ENCODE assay signal across 8 cellular contexts in the genomic region with DNA sequence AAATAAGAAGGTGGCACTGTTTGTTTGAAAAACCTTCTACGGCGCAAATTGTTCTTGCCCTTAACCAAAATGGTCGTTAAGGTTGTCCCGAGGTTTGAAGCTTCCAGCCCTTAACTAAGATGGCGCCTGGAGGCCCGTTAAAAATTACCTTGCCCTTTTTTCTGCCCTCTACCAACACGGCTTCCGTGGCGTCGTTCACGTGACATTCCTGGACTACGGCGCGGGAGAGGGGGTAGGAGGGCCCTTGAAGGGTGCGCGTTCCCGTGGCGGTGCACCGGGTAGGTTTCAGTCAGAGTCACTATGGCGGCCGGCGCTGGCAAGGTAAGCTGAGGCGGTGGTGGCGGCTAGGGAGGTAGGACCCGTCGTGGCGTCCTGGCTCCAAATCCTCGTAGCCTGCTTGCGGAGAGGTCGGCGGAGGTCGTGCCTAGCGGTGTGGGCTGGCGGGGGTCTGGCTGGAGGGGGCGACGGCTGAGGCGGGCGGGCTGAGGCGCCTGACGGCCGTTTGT. TPM values are rescaled to one million over a fixed set of nuclear protein-coding genes. Genes with fewer than 3 reads are reported as not detected.
DNase-seq lines count a peak whose midpoint lies in the region; ATAC-seq lines count a peak whose summit lies in the region.

A gene with protein sequence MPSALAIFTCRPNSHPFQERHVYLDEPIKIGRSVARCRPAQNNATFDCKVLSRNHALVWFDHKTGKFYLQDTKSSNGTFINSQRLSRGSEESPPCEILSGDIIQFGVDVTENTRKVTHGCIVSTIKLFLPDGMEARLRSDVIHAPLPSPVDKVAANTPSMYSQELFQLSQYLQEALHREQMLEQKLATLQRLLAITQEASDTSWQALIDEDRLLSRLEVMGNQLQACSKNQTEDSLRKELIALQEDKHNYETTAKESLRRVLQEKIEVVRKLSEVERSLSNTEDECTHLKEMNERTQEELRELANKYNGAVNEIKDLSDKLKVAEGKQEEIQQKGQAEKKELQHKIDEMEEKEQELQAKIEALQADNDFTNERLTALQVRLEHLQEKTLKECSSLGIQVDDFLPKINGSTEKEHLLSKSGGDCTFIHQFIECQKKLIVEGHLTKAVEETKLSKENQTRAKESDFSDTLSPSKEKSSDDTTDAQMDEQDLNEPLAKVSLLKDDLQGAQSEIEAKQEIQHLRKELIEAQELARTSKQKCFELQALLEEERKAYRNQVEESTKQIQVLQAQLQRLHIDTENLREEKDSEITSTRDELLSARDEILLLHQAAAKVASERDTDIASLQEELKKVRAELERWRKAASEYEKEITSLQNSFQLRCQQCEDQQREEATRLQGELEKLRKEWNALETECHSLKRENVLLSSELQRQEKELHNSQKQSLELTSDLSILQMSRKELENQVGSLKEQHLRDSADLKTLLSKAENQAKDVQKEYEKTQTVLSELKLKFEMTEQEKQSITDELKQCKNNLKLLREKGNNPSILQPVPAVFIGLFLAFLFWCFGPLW (plus strand): TSS at position 288 of the 506 bp plus-strand sequence. CDS start 1,343 bp downstream, outside the sequence.

- DNase-seq in COR-L47 (lab: John Stamatoyannopoulos, UW) = peak; percentile 80
- peak; percentile 26 to 96 (median 90) for DNase-seq in HUDEP-2 (lab: John Stamatoyannopoulos, UW; ENCODE audit: unreplicated experiment in 76 of 76)
- peak; percentile 97 for DNase-seq in NT2/D1 (ENCODE audit: low read depth, low spot score)
- peak; percentile 98 for DNase-seq in activated CD8-positive, alpha-beta memory T cell treated with anti-CD3 and anti-CD28 coated beads, Interleukin-2, amount 10 ng/mL, durations not matched to agents 7 days and 5 days
- DNase-seq in mesenchymal stem cell = peak; percentile 97
- DNase-seq in stimulated activated CD8-positive, alpha-beta memory T cell treated with anti-CD3 and anti-CD28 coated beads, Interleukin-12 subunit alpha, Interleukin-12 subunit beta, amount 100 ng/mL, for 4 hours (ENCODE audit: low read depth) = peak; percentile 87

- H2BK15ac ChIP-seq in mesenchymal stem cell (ENCODE audit: low read depth, poor library complexity, severe bottlenecking) = peak within 1 kb of the TSS; percentile 89

- peak within 1 kb of the TSS; percentile 78 for H2AFZ ChIP-seq in mesenchymal stem cell (ENCODE audit: low read depth, low read length)

- peaks cover 27% of the 10 kb centered on the region for H3K36me3 Mint-ChIP-seq in activated CD8-positive, alpha-beta memory T cell treated with anti-CD3 and anti-CD28 coated beads, Interleukin-2, amount 10 ng/mL, durations not matched to agents 7 days and 5 days

- CTCF ChIA-PET in activated CD8-positive, alpha-beta memory T cell treated with anti-CD3 and anti-CD28 coated beads, Interleukin-2, amount 10 ng/mL, durations not matched to agents 7 days and 5 days (lab: Charles Lee) = interaction anchor here (0.7 to 1.4 kb wide), 5 partner anchors 14 to 712 kb away, joined by 3 to 8 read pairs (median 5); a partner anchor contains a TSS

- H2BK120ac ChIP-seq in mesenchymal stem cell (ENCODE audit: low read depth, low read length) = peak within 1 kb of the TSS; percentile 93

- H2BK12ac ChIP-seq in mesenchymal stem cell (ENCODE audit: low read length in 2 of 2) = peak within 1 kb of the TSS in 1 of 2 experiments; percentile 69

- no peak within 1 kb of the TSS for H2AK5ac ChIP-seq in mesenchymal stem cell (ENCODE audit: low read length, severe bottlenecking)

- peak within 1 kb of the TSS; percentile 56 to 86 for H3K4ac ChIP-seq in mesenchymal stem cell (ENCODE audit: low read depth in 1 of 2, low read length in 2 of 2)

- peak within 1 kb of the TSS; percentile 99 for H4K8ac ChIP-seq in mesenchymal stem cell (ENCODE audit: low read length)

- H3K27me3 ChIP-seq in NT2/D1 (ENCODE audit: insufficient read depth, insufficient read length) (no peaks in the 10 kb centered on the region), endocrine pancreas (ENCODE audit: control insufficient read depth, insufficient read depth, low read length) (no peaks in the 10 kb centered on the region), mesenchymal stem cell (ENCODE audit: control insufficient read depth in 1 of 2, insufficient read depth in 1 of 2, low read length in 2 of 2) (no peaks in the 10 kb centered on the region)

- H3K79me1 ChIP-seq in mesenchymal stem cell (replicated peaks; ENCODE audit: low read length, poor library complexity, severe bottlenecking) = peaks cover 2% of the 10 kb centered on the region

- peak within 1 kb of the TSS; percentile 92 for H3K4me2 ChIP-seq in mesenchymal stem cell (ENCODE audit: low read length, poor library complexity, severe bottlenecking)

- peaks cover 42% of the 10 kb centered on the region for H3K4me1 Mint-ChIP-seq in activated CD8-positive, alpha-beta memory T cell treated with anti-CD3 and anti-CD28 coated beads, Interleukin-2, amount 10 ng/mL, durations not matched to agents 7 days and 5 days

- H3K9me3 ChIP-seq in NT2/D1 (ENCODE audit: insufficient read depth, low read length) (no peaks in the 10 kb centered on the region), endocrine pancreas (ENCODE audit: control insufficient read depth, low read length) (no peaks in the 10 kb centered on the region), mesenchymal stem cell (ENCODE audit: control insufficient read depth, low read length) (no peaks in the 10 kb centered on the region)

- H4K91ac ChIP-seq in mesenchymal stem cell (ENCODE audit: low read length) = peak within 1 kb of the TSS; percentile 98

- H3K18ac ChIP-seq in mesenchymal stem cell (ENCODE audit: low read depth in 1 of 2, low read length in 2 of 2) = peak within 1 kb of the TSS; percentile 97 to 98

- ATAC-seq in GM21381 (IDR thresholded peaks at IDR 0.05; ENCODE audit: unreplicated experiment) = peak; percentile 88
- peak; percentile 94 for ATAC-seq in activated CD8-positive, alpha-beta memory T cell treated with anti-CD3 and anti-CD28 coated beads, Interleukin-2, amount 10 ng/mL, durations not matched to agents 7 days and 5 days

- H3K4me1 ChIP-seq in NT2/D1 (ENCODE audit: insufficient read depth, insufficient read length) = peaks cover 2% of the 10 kb centered on the region
- H3K4me1 ChIP-seq in endocrine pancreas (ENCODE audit: control insufficient read depth, insufficient read depth, low read length) = peaks cover 7% of the 10 kb centered on the region
- H3K4me1 ChIP-seq in mesenchymal stem cell (ENCODE audit: control insufficient read depth, insufficient read depth, low read depth, low read length) = peaks cover 7% of the 10 kb centered on the region

- H3K27ac Mint-ChIP-seq in activated CD8-positive, alpha-beta memory T cell treated with anti-CD3 and anti-CD28 coated beads, Interleukin-2, amount 10 ng/mL, durations not matched to agents 7 days and 5 days = peak within 1 kb of the TSS; percentile 95

- H3K36me3 ChIP-seq in NT2/D1 (ENCODE audit: insufficient read depth, insufficient read length, low read length) (peaks cover 33% of the 10 kb centered on the region), endocrine pancreas (ENCODE audit: control insufficient read depth, insufficient read depth, low read length) (no peaks in the 10 kb centered on the region), mesenchymal stem cell (ENCODE audit: control insufficient read depth in 1 of 2, insufficient read depth in 2 of 2, low read depth in 1 of 2, low read length in 2 of 2) (peaks cover 8 to 19% of the 10 kb centered on the region in 2 experiments)

- H3K9me3 Mint-ChIP-seq in activated CD8-positive, alpha-beta memory T cell treated with anti-CD3 and anti-CD28 coated beads, Interleukin-2, amount 10 ng/mL, durations not matched to agents 7 days and 5 days (ENCODE audit: low read depth) = no peaks in the 10 kb centered on the region

- H3K4me3 ChIP-seq in NT2/D1 (ENCODE audit: insufficient read length, low read depth) (peak within 1 kb of the TSS; percentile 89), endocrine pancreas (ENCODE audit: control insufficient read depth, insufficient read depth, low read length) (peak within 1 kb of the TSS; percentile 96), mesenchymal stem cell (ENCODE audit: insufficient read depth in 1 of 2, low read depth in 1 of 2, low read length in 2 of 2) (peak within 1 kb of the TSS; percentile 91 to 100)

- H3K9ac ChIP-seq in NT2/D1 (ENCODE audit: insufficient read length, low read depth) (peak within 1 kb of the TSS; percentile 94), endocrine pancreas (ENCODE audit: control insufficient read depth, insufficient read depth, low read length) (peak within 1 kb of the TSS; percentile 79), mesenchymal stem cell (ENCODE audit: low read length) (peak within 1 kb of the TSS; percentile 95)

- peak within 1 kb of the TSS; percentile 69 for H2BK5ac ChIP-seq in mesenchymal stem cell (ENCODE audit: low read depth, low read length, poor library complexity, severe bottlenecking)

- H3K23ac ChIP-seq in mesenchymal stem cell (ENCODE audit: low read length in 2 of 2) = peak within 1 kb of the TSS; percentile 48 to 87

- H3K27ac ChIP-seq in mesenchymal stem cell (ENCODE audit: low read length, poor library complexity, severe bottlenecking) = peak within 1 kb of the TSS; percentile 88

- H3K27me3 Mint-ChIP-seq in activated CD8-positive, alpha-beta memory T cell treated with anti-CD3 and anti-CD28 coated beads, Interleukin-2, amount 10 ng/mL, durations not matched to agents 7 days and 5 days = peaks cover 3% of the 10 kb centered on the region

- H3K14ac ChIP-seq in mesenchymal stem cell (ENCODE audit: low read length in 2 of 2) = peak within 1 kb of the TSS; percentile 90 to 99

- peak within 1 kb of the TSS; percentile 94 for H3K4me3 Mint-ChIP-seq in activated CD8-positive, alpha-beta memory T cell treated with anti-CD3 and anti-CD28 coated beads, Interleukin-2, amount 10 ng/mL, durations not matched to agents 7 days and 5 days

- WGBS in mesenchymal stem cell = 0% methylated on average over 29 of the region's 41 CpGs

RNA-seq across cellular contexts. Expression of the gene that starts here (rescaled TPM):
- 10 to 100 TPM; 57.6 to 69.6 TPM for total RNA-seq in activated CD8-positive, alpha-beta memory T cell treated with anti-CD3 and anti-CD28 coated beads, Interleukin-2, amount 10 ng/mL, durations not matched to agents 7 days and 5 days
- polyA plus RNA-seq in mesenchymal stem cell (2013, experiment 1 of 2) = 29.6 TPM
- polyA plus RNA-seq in mesenchymal stem cell (2013, experiment 2 of 2) = 29.2 TPM

Comparison
In these comparisons a context has a peak if more than half of its experiments do, and no peak if none do; other contexts are left out.
1. Peak in every context shown above with its lines: DNase-seq, ATAC-seq, H3K4me3 ChIP-seq and H3K27ac ChIP-seq.